ENCODE assay signal across 1 cellular context in the genomic region with DNA sequence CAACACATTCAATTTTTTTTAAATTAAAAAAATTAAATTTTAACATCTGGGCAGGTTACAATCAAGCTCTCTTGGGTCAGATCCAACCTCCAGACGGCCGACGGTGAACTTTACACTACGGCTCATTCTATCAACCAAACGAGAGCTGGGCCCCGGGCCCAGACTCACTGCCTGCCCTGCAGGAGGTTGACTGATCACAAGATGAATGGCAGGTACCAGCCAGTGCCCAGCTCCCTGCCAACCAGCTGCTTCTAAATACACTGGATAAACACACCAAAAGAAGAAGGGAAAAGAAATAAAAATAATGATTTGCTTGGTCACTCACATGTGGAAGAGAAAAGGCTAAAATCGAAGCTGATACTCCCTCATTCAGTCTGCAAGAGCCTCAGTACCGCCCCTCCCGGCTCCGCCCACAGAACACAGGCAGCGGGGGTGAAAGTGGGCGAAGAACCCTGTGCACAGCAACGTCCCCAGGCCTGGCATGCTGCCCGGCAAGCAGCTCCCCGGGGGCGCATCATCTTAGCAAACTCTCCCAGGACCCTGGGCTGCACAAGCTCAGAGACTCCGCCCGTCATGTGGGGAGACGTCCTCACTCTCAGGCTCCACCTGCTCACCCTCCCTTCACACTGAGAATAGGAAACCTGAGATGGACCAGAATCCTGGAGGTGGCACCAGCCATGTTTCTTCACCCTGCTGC.
TF ChIP-seq lines count a peak whose summit lies in the region.

No MANE protein-coding gene starts in this region.

TF ChIP-seq in liver, 16 proteins besides CTCF, POLR2A, EP300 and RAD21 (continued from another document):
- TF ChIP-seq, protein P1, sequence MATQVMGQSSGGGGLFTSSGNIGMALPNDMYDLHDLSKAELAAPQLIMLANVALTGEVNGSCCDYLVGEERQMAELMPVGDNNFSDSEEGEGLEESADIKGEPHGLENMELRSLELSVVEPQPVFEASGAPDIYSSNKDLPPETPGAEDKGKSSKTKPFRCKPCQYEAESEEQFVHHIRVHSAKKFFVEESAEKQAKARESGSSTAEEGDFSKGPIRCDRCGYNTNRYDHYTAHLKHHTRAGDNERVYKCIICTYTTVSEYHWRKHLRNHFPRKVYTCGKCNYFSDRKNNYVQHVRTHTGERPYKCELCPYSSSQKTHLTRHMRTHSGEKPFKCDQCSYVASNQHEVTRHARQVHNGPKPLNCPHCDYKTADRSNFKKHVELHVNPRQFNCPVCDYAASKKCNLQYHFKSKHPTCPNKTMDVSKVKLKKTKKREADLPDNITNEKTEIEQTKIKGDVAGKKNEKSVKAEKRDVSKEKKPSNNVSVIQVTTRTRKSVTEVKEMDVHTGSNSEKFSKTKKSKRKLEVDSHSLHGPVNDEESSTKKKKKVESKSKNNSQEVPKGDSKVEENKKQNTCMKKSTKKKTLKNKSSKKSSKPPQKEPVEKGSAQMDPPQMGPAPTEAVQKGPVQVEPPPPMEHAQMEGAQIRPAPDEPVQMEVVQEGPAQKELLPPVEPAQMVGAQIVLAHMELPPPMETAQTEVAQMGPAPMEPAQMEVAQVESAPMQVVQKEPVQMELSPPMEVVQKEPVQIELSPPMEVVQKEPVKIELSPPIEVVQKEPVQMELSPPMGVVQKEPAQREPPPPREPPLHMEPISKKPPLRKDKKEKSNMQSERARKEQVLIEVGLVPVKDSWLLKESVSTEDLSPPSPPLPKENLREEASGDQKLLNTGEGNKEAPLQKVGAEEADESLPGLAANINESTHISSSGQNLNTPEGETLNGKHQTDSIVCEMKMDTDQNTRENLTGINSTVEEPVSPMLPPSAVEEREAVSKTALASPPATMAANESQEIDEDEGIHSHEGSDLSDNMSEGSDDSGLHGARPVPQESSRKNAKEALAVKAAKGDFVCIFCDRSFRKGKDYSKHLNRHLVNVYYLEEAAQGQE (IDR thresholded peaks at IDR 0.05) = no peak
- no peak for TF ChIP-seq GABPA (IDR thresholded peaks at IDR 0.05 in 1 of 2, conservative IDR thresholded peaks at IDR 0.05 in 1 of 2)
- no peak for TF ChIP-seq EGR1 (IDR thresholded peaks at IDR 0.05; ENCODE audit: low read depth in 2 of 2)
- no peak for TF ChIP-seq JUND (IDR thresholded peaks at IDR 0.05)
- TF ChIP-seq, protein P2, sequence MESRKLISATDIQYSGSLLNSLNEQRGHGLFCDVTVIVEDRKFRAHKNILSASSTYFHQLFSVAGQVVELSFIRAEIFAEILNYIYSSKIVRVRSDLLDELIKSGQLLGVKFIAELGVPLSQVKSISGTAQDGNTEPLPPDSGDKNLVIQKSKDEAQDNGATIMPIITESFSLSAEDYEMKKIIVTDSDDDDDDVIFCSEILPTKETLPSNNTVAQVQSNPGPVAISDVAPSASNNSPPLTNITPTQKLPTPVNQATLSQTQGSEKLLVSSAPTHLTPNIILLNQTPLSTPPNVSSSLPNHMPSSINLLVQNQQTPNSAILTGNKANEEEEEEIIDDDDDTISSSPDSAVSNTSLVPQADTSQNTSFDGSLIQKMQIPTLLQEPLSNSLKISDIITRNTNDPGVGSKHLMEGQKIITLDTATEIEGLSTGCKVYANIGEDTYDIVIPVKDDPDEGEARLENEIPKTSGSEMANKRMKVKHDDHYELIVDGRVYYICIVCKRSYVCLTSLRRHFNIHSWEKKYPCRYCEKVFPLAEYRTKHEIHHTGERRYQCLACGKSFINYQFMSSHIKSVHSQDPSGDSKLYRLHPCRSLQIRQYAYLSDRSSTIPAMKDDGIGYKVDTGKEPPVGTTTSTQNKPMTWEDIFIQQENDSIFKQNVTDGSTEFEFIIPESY (IDR thresholded peaks at IDR 0.05) = no peak
- TF ChIP-seq YY1 (IDR thresholded peaks at IDR 0.05) = no peak
- no peak for TF ChIP-seq FOXA2 (IDR thresholded peaks at IDR 0.05)
- no peak for TF ChIP-seq TAF1 (conservative IDR thresholded peaks at IDR 0.05)
- no peak for TF ChIP-seq FOXA1 (IDR thresholded peaks at IDR 0.05)
- TF ChIP-seq, protein P3, sequence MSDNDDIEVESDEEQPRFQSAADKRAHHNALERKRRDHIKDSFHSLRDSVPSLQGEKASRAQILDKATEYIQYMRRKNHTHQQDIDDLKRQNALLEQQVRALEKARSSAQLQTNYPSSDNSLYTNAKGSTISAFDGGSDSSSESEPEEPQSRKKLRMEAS (IDR thresholded peaks at IDR 0.05) = no peak
- TF ChIP-seq SP1 (IDR thresholded peaks at IDR 0.05) = peak; percentile 11
- no peak for TF ChIP-seq HNF4G (IDR thresholded peaks at IDR 0.05)
- peak; percentile 78 to 80 for TF ChIP-seq HNF4A (conservative IDR thresholded peaks at IDR 0.05)
TF ChIP-seq in liver: peak in this region for 3.
